1 cellular context compared by ENCODE assay signal in genomic region chr9:102499468-102499867, GRCh38.
TF ChIP-seq lines count a peak whose summit lies in the region.

No MANE protein-coding gene starts in this region.

TF ChIP-seq in GM12878, 131 proteins besides CTCF, POLR2A, EP300 and RAD21 (continued from another document):
- TF ChIP-seq RELB (IDR thresholded peaks at IDR 0.05; ENCODE audit: low read depth) (no peak), TCF7 (IDR thresholded peaks at IDR 0.05; ENCODE audit: borderline replicate concordance) (peak; percentile 44; the same call in 1 of the 2 replicates), PRDM15 (CRISPR knock-in tag; IDR thresholded peaks at IDR 0.05) (no peak), CREB1 (IDR thresholded peaks at IDR 0.05; ENCODE audit: low read depth) (peak; percentile 38; the same call in 1 of the 2 replicates), MEF2A (IDR thresholded peaks at IDR 0.05; ENCODE audit: insufficient read depth, low read depth, low read length) (no peak), SKIL (IDR thresholded peaks at IDR 0.05; ENCODE audit: low read depth, poor library complexity, severe bottlenecking) (no peak), BACH1 (IDR thresholded peaks at IDR 0.05; ENCODE audit: borderline replicate concordance) (no peak), PML (IDR thresholded peaks at IDR 0.05; ENCODE audit: low read length) (no peak), HDAC6 (IDR thresholded peaks at IDR 0.05; ENCODE audit: unreplicated experiment) (no peak), ZBED1 (IDR thresholded peaks at IDR 0.05; ENCODE audit: borderline replicate concordance) (no peak), MYB (IDR thresholded peaks at IDR 0.05; ENCODE audit: borderline replicate concordance, low read depth, low read length) (no peak), JUNB (IDR thresholded peaks at IDR 0.05) (peak; percentile 41), NFIC (IDR thresholded peaks at IDR 0.05; ENCODE audit: low read depth, low read length) (peak; percentile 45; the same call in 1 of the 2 replicates), SP1 (IDR thresholded peaks at IDR 0.05; ENCODE audit: low read depth, low read length) (no peak), ZBTB4 (CRISPR knock-in tag; IDR thresholded peaks at IDR 0.05) (no peak)
